12 cellular contexts compared by ENCODE assay signal in the genomic region with DNA sequence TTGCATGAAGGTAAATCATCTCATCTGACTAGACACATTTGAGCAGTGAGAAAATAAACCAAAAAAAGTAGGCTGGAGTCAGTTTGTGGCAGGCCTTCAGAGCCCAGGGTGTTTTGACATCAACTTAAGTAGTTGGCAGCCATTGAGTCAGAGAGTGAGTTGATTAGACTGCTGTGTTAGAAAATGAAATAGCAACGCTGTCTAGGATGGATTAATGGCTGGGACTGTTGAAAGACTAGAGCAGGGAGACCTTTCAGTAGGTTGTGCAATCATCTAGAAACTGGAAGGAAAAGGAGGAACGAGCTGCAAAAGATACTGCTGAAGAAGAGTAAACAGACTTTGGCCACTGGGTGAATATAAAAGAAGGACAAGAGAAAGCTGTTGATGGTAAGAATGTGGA. TPM values are rescaled to one million over a fixed set of nuclear protein-coding genes. Genes with fewer than 3 reads are reported as not detected.
DNase-seq lines count a peak whose midpoint lies in the region; ATAC-seq and TF ChIP-seq lines count a peak whose summit lies in the region.
"Had no signal": no experiment of that assay in that cellular context is flagged by ENCODE, and none has a peak within 500 bp of the region (broad histone marks: within the 10 kb centered on the region; RNA-seq: fewer than 3 reads in every experiment).

No MANE protein-coding gene starts in this region.

- 0% methylated on average over 2 of the region's 2 CpGs for WGBS in GM23248 (ENCODE audit: low coverage in 1 of 2, low lambda C conversion rate in 2 of 2, missing lambda C conversion rate in 2 of 2), 2 experiments
- 18 to 29% methylated on average over 2 of the region's 2 CpGs for WGBS in body of pancreas, 2 donors

- TF ChIP-seq POLR2A in body of pancreas (IDR thresholded peaks at IDR 0.05), result no peak

- peak overlapping the region; percentile 17; the same call in 1 of the 2 replicates for H3K4me3 ChIP-seq in GM23248
- H3K4me3 ChIP-seq in body of pancreas, result no peak overlapping the region
- H3K4me3 ChIP-seq in skeletal muscle cell (ENCODE audit: low read depth, low read length), result no peak overlapping the region

- intact Hi-C loops in body of pancreas (cut with DNase I), result no loop called here

- no peaks in the 10 kb centered on the region for H3K36me3 ChIP-seq in GM23248 (ENCODE audit: low read depth)
- no peaks in the 10 kb centered on the region for H3K36me3 ChIP-seq in body of pancreas (replicated peaks in 1 of 2; ENCODE audit: insufficient read depth in 1 of 2, low read depth in 2 of 2)
- H3K36me3 ChIP-seq: WERI-Rb-1 had no signal

- TF ChIP-seq CTCF in body of pancreas (IDR thresholded peaks at IDR 0.05), result no peak

- H3K4me1 ChIP-seq in GM23248 (ENCODE audit: insufficient read depth), result peaks cover 59% of the 10 kb centered on the region
- no peaks in the 10 kb centered on the region for H3K4me1 ChIP-seq in body of pancreas

- peak overlapping the region; percentile 32 for H3K4me2 ChIP-seq in GM23248 (ENCODE audit: unreplicated experiment)

- H3K27me3 ChIP-seq in GM23248 (replicated peaks; ENCODE audit: insufficient read depth) (no peaks in the 10 kb centered on the region), body of pancreas (no peaks in the 10 kb centered on the region)

- H3K79me2 ChIP-seq in GM23248 (ENCODE audit: insufficient read depth), result no peaks in the 10 kb centered on the region

- ATAC-seq in body of pancreas (peak; percentile 74), HG03565 (IDR thresholded peaks at IDR 0.05; ENCODE audit: unreplicated experiment) (no peak)

- no peaks in the 10 kb centered on the region for H4K20me1 ChIP-seq in GM23248 (ENCODE audit: insufficient read depth)

- H3K9me2 ChIP-seq in GM23248 (ENCODE audit: insufficient read depth), result no peaks in the 10 kb centered on the region

- peak overlapping the region; percentile 35; the same call in 1 of the 2 replicates for H3K9ac ChIP-seq in GM23248

- H3F3A ChIP-seq in GM23248 (ENCODE audit: insufficient read depth), result peaks cover 49% of the 10 kb centered on the region

- DNase-seq in GM23248 (peak; percentile 81), body of pancreas (peak in 1 of 4 donors; percentile 29), iris pigment epithelial cell (ENCODE audit: low read depth) (peak; percentile 95), skeletal muscle cell (ENCODE audit: low read depth) (peak; percentile 92), GF-D8 (lab: John Stamatoyannopoulos, UW) (no peak), NCI-H2196 (lab: John Stamatoyannopoulos, UW; ENCODE audit: unreplicated experiment) (no peak), activated gamma-delta T cell (lab: John Stamatoyannopoulos, UW) (no peak)
- DNase-seq: activated naive CD4-positive, alpha-beta T cell treated with Interleukin-2 at 50 U/mL for 16 hours; DMS 273 treated with DMSO at 0.1 percent for 48 hours; KG1; WERI-Rb-1 had no signal

- H2AFZ ChIP-seq in GM23248, result peak overlapping the region; percentile 13

- H3K9me3 ChIP-seq in GM23248 (ENCODE audit: low read depth), result no peaks in the 10 kb centered on the region
- H3K9me3 ChIP-seq in body of pancreas, result no peaks in the 10 kb centered on the region

- in situ Hi-C loops in GM23248 (cut with MboI), result no loop called here

- H3K27ac ChIP-seq in GM23248, result peak overlapping the region; percentile 67
- no peak overlapping the region for H3K27ac ChIP-seq in body of pancreas
- H3K27ac ChIP-seq: WERI-Rb-1 had no signal

RNA-seq across cellular contexts. Expression of a gene that starts 28.6 kb away (rescaled TPM):
- total RNA-seq in GM23248 (2014; rRNA removed; shearing (Covaris generic)), result 0.32 and 0.38 TPM in 2 replicates
- 0.08 TPM in 2 replicates for polyA plus RNA-seq in GM23248 (2016; fragmentation: Nextera tagmentation; extraction: Ambion mirVana)
- 1 to 10 TPM; 1.3 to 1.6 TPM for total RNA-seq in body of pancreas

Comparison
In these comparisons a context has a peak if more than half of its experiments do, and no peak if none do; other contexts are left out.
1. DNase-seq: peak in GM23248 (single experiment), iris pigment epithelial cell (single experiment) and skeletal muscle cell (single experiment); none in GF-D8 (single experiment), NCI-H2196 (single experiment) and activated gamma-delta T cell (single experiment).